Comparison of ENCODE assay signal across 1 cellular context in genomic region chr15:72117698-72118399, GRCh38.
TF ChIP-seq lines count a peak whose summit lies in the region.

A gene with protein sequence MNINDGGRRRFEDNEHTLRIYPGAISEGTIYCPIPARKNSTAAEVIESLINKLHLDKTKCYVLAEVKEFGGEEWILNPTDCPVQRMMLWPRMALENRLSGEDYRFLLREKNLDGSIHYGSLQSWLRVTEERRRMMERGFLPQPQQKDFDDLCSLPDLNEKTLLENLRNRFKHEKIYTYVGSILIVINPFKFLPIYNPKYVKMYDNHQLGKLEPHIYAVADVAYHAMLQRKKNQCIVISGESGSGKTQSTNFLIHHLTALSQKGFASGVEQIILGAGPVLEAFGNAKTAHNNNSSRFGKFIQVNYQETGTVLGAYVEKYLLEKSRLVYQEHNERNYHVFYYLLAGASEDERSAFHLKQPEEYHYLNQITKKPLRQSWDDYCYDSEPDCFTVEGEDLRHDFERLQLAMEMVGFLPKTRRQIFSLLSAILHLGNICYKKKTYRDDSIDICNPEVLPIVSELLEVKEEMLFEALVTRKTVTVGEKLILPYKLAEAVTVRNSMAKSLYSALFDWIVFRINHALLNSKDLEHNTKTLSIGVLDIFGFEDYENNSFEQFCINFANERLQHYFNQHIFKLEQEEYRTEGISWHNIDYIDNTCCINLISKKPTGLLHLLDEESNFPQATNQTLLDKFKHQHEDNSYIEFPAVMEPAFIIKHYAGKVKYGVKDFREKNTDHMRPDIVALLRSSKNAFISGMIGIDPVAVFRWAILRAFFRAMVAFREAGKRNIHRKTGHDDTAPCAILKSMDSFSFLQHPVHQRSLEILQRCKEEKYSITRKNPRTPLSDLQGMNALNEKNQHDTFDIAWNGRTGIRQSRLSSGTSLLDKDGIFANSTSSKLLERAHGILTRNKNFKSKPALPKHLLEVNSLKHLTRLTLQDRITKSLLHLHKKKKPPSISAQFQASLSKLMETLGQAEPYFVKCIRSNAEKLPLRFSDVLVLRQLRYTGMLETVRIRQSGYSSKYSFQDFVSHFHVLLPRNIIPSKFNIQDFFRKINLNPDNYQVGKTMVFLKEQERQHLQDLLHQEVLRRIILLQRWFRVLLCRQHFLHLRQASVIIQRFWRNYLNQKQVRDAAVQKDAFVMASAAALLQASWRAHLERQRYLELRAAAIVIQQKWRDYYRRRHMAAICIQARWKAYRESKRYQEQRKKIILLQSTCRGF (N-terminal part only) (minus strand): TSS chr15:72118150. CDS start chr15:72046563, 71,587 bp downstream.

TF ChIP-seq in SK-N-SH, 30 proteins besides CTCF, POLR2A, EP300 and RAD21 (continued from another document):
- TF ChIP-seq RFX5 (IDR thresholded peaks at IDR 0.05; ENCODE audit: low read length) (no peak), SIN3A (IDR thresholded peaks at IDR 0.05; ENCODE audit: borderline replicate concordance, low read depth, low read length) (no peak), FOXM1 (IDR thresholded peaks at IDR 0.05; ENCODE audit: low read depth) (no peak), RCOR1 (IDR thresholded peaks at IDR 0.05; ENCODE audit: low read length) (no peak), USF2 (IDR thresholded peaks at IDR 0.05; ENCODE audit: borderline replicate concordance, low read depth, low read length) (peak; percentile 80), NRF1 (IDR thresholded peaks at IDR 0.05; ENCODE audit: low read depth, low read length) (peak; percentile 89), ZBTB33 (IDR thresholded peaks at IDR 0.05; ENCODE audit: borderline replicate concordance, low read depth) (no peak), SMC3 (IDR thresholded peaks at IDR 0.05; ENCODE audit: low read depth, low read length) (no peak), ELF1 (IDR thresholded peaks at IDR 0.05) (no peak), IRF3 (IDR thresholded peaks at IDR 0.05; ENCODE audit: low read depth, low read length) (no peak), YY1 (IDR thresholded peaks at IDR 0.05; ENCODE audit: low read depth) (no peak), MEF2A (IDR thresholded peaks at IDR 0.05; ENCODE audit: borderline replicate concordance, low read depth) (no peak), POLR2AphosphoS5 (IDR thresholded peaks at IDR 0.05; ENCODE audit: low read depth, low read length) (no peak; the same call in 1 of the 2 replicates), GABPA (IDR thresholded peaks at IDR 0.05; ENCODE audit: low read depth) (no peak), REST (IDR thresholded peaks at IDR 0.05; ENCODE audit: low read depth, low read length) (no peak), PBX3 (IDR thresholded peaks at IDR 0.05) (no peak; the same call in 1 of the 2 replicates), MXI1 (IDR thresholded peaks at IDR 0.05; ENCODE audit: low read depth, low read length) (no peak; the same call in 1 of the 2 replicates), EZH2phosphoT487 (IDR thresholded peaks at IDR 0.05; ENCODE audit: borderline replicate concordance, low read depth) (no peak), TEAD4 (IDR thresholded peaks at IDR 0.05; ENCODE audit: borderline replicate concordance, insufficient read depth) (no peak), TAF1 (IDR thresholded peaks at IDR 0.05; ENCODE audit: borderline replicate concordance, low read depth, low read length) (peak; percentile 60), JUND (IDR thresholded peaks at IDR 0.05) (no peak), GATA2 (CRISPR knock-in tag; IDR thresholded peaks at IDR 0.05) (0 out of 2 replicates have a peak, but pooled peaks have one; percentile 13), CHD2 (IDR thresholded peaks at IDR 0.05; ENCODE audit: low read length, partially characterized antibody) (no peak), RXRA (IDR thresholded peaks at IDR 0.05; ENCODE audit: borderline replicate concordance, low read depth) (no peak), FOSL2 (IDR thresholded peaks at IDR 0.05; ENCODE audit: borderline replicate concordance, low read depth) (no peak)
- TF ChIP-seq, protein P1, sequence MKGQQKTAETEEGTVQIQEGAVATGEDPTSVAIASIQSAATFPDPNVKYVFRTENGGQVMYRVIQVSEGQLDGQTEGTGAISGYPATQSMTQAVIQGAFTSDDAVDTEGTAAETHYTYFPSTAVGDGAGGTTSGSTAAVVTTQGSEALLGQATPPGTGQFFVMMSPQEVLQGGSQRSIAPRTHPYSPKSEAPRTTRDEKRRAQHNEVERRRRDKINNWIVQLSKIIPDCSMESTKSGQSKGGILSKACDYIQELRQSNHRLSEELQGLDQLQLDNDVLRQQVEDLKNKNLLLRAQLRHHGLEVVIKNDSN (IDR thresholded peaks at IDR 0.05; ENCODE audit: borderline replicate concordance, low read depth) = peak; percentile 93
TF ChIP-seq in SK-N-SH: peak in this region for 6.
